8 cellular contexts compared by ENCODE assay signal in genomic region chr22:28884754-28885375, GRCh38. TPM values are rescaled to one million over a fixed set of nuclear protein-coding genes. Genes with fewer than 3 reads are reported as not detected.
DNase-seq lines count a peak whose midpoint lies in the region; ATAC-seq and TF ChIP-seq lines count a peak whose summit lies in the region.

No MANE protein-coding gene starts in this region.

- H3K9me3 ChIP-seq in H9 (ENCODE audit: control insufficient read depth, low read depth, low read length): no peaks in the 10 kb centered on the region

- H2AFZ ChIP-seq in H9 (ENCODE audit: low read length): no peak overlapping the region

- H3K36me3 Mint-ChIP-seq in H9 (ENCODE audit: insufficient read depth in 1 of 3, low read depth in 3 of 3): peaks cover 0 to 2% (median 0%) of the 10 kb centered on the region in 3 experiments; a peak in 2 of 7 replicates

- H3K27me3 ChIP-seq in H9 (ENCODE audit: insufficient read depth, low read length): no peaks in the 10 kb centered on the region

- peaks cover 10% of the 10 kb centered on the region for H3K27me3 Mint-ChIP-seq in H9 (ENCODE audit: low read depth)

- no CpG with 5 or more reads among the region's 19 CpGs for WGBS in H9 (ENCODE audit: extremely low coverage, insufficient read length, low lambda C conversion rate)

- no peak overlapping the region for H3K18ac ChIP-seq in H9 (ENCODE audit: insufficient read length, low read depth, low read length)

- no peak overlapping the region for H4K8ac ChIP-seq in H9 (replicated peaks; ENCODE audit: insufficient read length, low read depth, low read length)

- H3K9me3 Mint-ChIP-seq in H9: peaks cover 0 to 1% of the 10 kb centered on the region in 2 experiments; a peak in 3 of 5 replicates

- H4K20me1 ChIP-seq in H9 (ENCODE audit: control insufficient read depth, insufficient read depth, insufficient read length): no peaks in the 10 kb centered on the region

- H3K14ac ChIP-seq in H9 (ENCODE audit: insufficient read depth, low read length): peak overlapping the region; percentile 39; the same call in 1 of the 2 replicates

- no peak overlapping the region for H3T11ph ChIP-seq in H9 (ENCODE audit: low read length)

- peaks cover 35% of the 10 kb centered on the region; the same call in 1 of the 2 replicates for H3K79me2 ChIP-seq in H9 (ENCODE audit: insufficient read depth, low read length)

- no peak overlapping the region for H2BK120ac ChIP-seq in H9 (ENCODE audit: low read depth, low read length, poor library complexity, severe bottlenecking)

- H3K27ac ChIP-seq in H9 (ENCODE audit: insufficient read length, low read depth, low read length): no peak overlapping the region

- H2BK15ac ChIP-seq in H9 (ENCODE audit: low read depth, low read length): no peak overlapping the region

- H4K91ac ChIP-seq in H9 (ENCODE audit: insufficient read length, low read depth, low read length): no peak overlapping the region

- peak overlapping the region; percentile 74 for H3K4me3 ChIP-seq in fibroblast of the aortic adventitia (ENCODE audit: low read depth, low read length)

- 0 out of 7 replicates have a peak overlapping the region, but pooled peaks of 1 of the 3 experiments have one; percentile 58 for H3K27ac Mint-ChIP-seq in H9

- H3K4me1 ChIP-seq in H9 (ENCODE audit: insufficient read depth, low read length): peaks cover 10% of the 10 kb centered on the region

- peak overlapping the region; percentile 98 for H3K4me2 ChIP-seq in H9 (ENCODE audit: insufficient read depth, insufficient read length, low read length)

- H3K79me1 ChIP-seq in H9 (ENCODE audit: insufficient read depth, low read depth, low read length, poor library complexity, severe bottlenecking): peaks cover 6% of the 10 kb centered on the region

- H4K5ac ChIP-seq in H9 (ENCODE audit: insufficient read length, low read depth, low read length): no peak overlapping the region

- peaks cover 52% of the 10 kb centered on the region in 2 experiments for H3K4me1 Mint-ChIP-seq in H9

- TF ChIP-seq CTCF in H9 (conservative IDR thresholded peaks at IDR 0.05) (no peak), fibroblast of the aortic adventitia (IDR thresholded peaks at IDR 0.05; ENCODE audit: insufficient read depth, low read length) (no peak)

- no peak for ATAC-seq in GM21723 (IDR thresholded peaks at IDR 0.05; ENCODE audit: unreplicated experiment)
- no peak for ATAC-seq in GM21367 (IDR thresholded peaks at IDR 0.05; ENCODE audit: unreplicated experiment)

- no peak overlapping the region for H3K56ac ChIP-seq in H9 (ENCODE audit: insufficient read length, low read depth, low read length)

- H3K23ac ChIP-seq in H9 (ENCODE audit: insufficient read length, low read depth, low read length): no peak overlapping the region

- H3K4me3 Mint-ChIP-seq in H9: peak overlapping the region; percentile 89 to 93

- no peak overlapping the region for H3K4ac ChIP-seq in H9 (ENCODE audit: low read depth, low read length)

- H2AK5ac ChIP-seq in H9 (ENCODE audit: insufficient read length, low read length): no peak overlapping the region

- H2BK20ac ChIP-seq in H9 (ENCODE audit: low read depth, low read length, poor library complexity, severe bottlenecking): no peak overlapping the region

- H3K23me2 ChIP-seq in H9 (ENCODE audit: insufficient read length, low read depth, low read length, poor library complexity, severe bottlenecking): peaks cover 17% of the 10 kb centered on the region

- DNase-seq in H9 (no peak), SK-N-DZ (ENCODE audit: low spot score) (peak; percentile 31), fibroblast of the aortic adventitia (ENCODE audit: low read depth) (no peak), retina (peak; percentile 50), NOMO-1 treated with DMSO at 0.1 percent for 48 hours (lab: John Stamatoyannopoulos, UW; ENCODE audit: unreplicated experiment) (no peak), NCI-H2196 (lab: John Stamatoyannopoulos, UW; ENCODE audit: unreplicated experiment) (no peak)

- no peak overlapping the region for H2BK5ac ChIP-seq in H9 (ENCODE audit: insufficient read length, low read length)

- H2BK12ac ChIP-seq in H9 (ENCODE audit: insufficient read length, low read depth, low read length): no peak overlapping the region

- peak overlapping the region; percentile 48 for H3K9ac ChIP-seq in H9 (ENCODE audit: extremely low read depth, insufficient read length, low read length)

RNA-seq across cellular contexts. Expression of gene ZNRF3, which starts 1.5 kb away (rescaled TPM):
- total RNA-seq in H9 (2021): 20.5 and 20.6 TPM in 2 replicates
- 10.8 and 10.9 TPM in 2 replicates for polyA plus RNA-seq in SK-N-DZ (2014; cell fraction: cytosol; rRNA removed)
- polyA plus RNA-seq in SK-N-DZ (2014; cell fraction: nucleus; rRNA removed): 6.6 and 8.7 TPM in 2 replicates
- total RNA-seq in fibroblast of the aortic adventitia (ENCODE audit: low replicate concordance): 3.4 and 4.4 TPM in 2 replicates

Comparison
In these comparisons a context has a peak if more than half of its experiments do, and no peak if none do; other contexts are left out.
1. DNase-seq: peak in SK-N-DZ (single experiment) and retina (single experiment); none in H9 (single experiment), fibroblast of the aortic adventitia (single experiment), NOMO-1 treated with DMSO at 0.1 percent for 48 hours (single experiment) and NCI-H2196 (single experiment).